23 cellular contexts compared by ENCODE assay signal in genomic region chr3:5120446-5120845, GRCh38. TPM values are rescaled to one million over a fixed set of nuclear protein-coding genes. Genes with fewer than 3 reads are reported as not detected.
A peak's percentile ranks its signal among the peaks of the same experiment; 100 is the strongest.
DNase-seq lines count a peak whose midpoint lies in the region; ATAC-seq, FAIRE-seq and TF ChIP-seq lines count a peak whose summit lies in the region.
"Had no signal": no experiment of that assay in that cellular context is flagged by ENCODE, and none has a peak within 500 bp of the region (broad histone marks: within the 10 kb centered on the region; RNA-seq: fewer than 3 reads in every experiment).

No MANE protein-coding gene starts in this region.

- DNase-seq in K562 (ENCODE audit: extremely low read depth in 1 of 4, low spot score in 3 of 4) (no peak), DMS79 treated with DMSO at 0.1 percent for 48 hours (lab: John Stamatoyannopoulos, UW) (no peak), ascending aorta (ENCODE audit: low spot score in 2 of 2) (no peak)
- DNase-seq in naive thymus-derived CD4-positive, alpha-beta T cell: no peak
- DNase-seq: 8988T; ACHN; AML-193; BE2C; CD4-positive, alpha-beta T cell; CD8-positive, alpha-beta memory T cell; DMS 273 treated with DMSO at 0.1 percent for 48 hours; DMS79; H9 had no signal

- no peak overlapping the region for H3K4me3 Mint-ChIP-seq in naive thymus-derived CD4-positive, alpha-beta T cell
- H3K4me3 Mint-ChIP-seq: CD14-positive monocyte; CD8-positive, alpha-beta memory T cell; GM23338; H9 had no signal

- peaks cover 28% of the 10 kb centered on the region for H3K4me1 ChIP-seq in DOHH2 (ENCODE audit: control insufficient read depth, low read length)
- H3K4me1 ChIP-seq in Loucy (ENCODE audit: insufficient read depth, low read length, poor library complexity, severe bottlenecking): peaks cover 22% of the 10 kb centered on the region
- peaks cover 19 to 21% of the 10 kb centered on the region in 2 experiments for H3K4me1 ChIP-seq in K562 (replicated peaks in 1 of 2; ENCODE audit: control insufficient read depth in 2 of 2, insufficient read depth in 2 of 2, low read length in 2 of 2)
- H3K4me1 ChIP-seq in naive thymus-derived CD4-positive, alpha-beta T cell (ENCODE audit: control insufficient read depth in 2 of 2, insufficient read depth in 2 of 2, low read length in 2 of 2): peaks cover 19 to 21% of the 10 kb centered on the region in 2 donors
- H3K4me1 ChIP-seq in ascending aorta: peaks cover 0 to 18% of the 10 kb centered on the region in 2 donors
- H3K4me1 ChIP-seq: BE2C had no signal

- ATAC-seq in K562: no peak
- ATAC-seq in naive thymus-derived CD4-positive, alpha-beta T cell: no peak
- ATAC-seq: A549, GM12878, GM23338, HCT116 had no signal

- H3K27ac Mint-ChIP-seq in naive thymus-derived CD4-positive, alpha-beta T cell: no peak overlapping the region
- H3K27ac Mint-ChIP-seq: CD14-positive monocyte; CD4-positive, alpha-beta T cell; CD8-positive, alpha-beta memory T cell; GM23338; H9 had no signal

- H3K36me3 Mint-ChIP-seq in naive thymus-derived CD4-positive, alpha-beta T cell: peaks cover 0 to 3% (median 0%) of the 10 kb centered on the region in 5 donors

- TF ChIP-seq CTCF in DOHH2 (IDR thresholded peaks at IDR 0.05; ENCODE audit: low read depth, low read length, poor library complexity, severe bottlenecking) (no peak), Loucy (conservative IDR thresholded peaks at IDR 0.05; ENCODE audit: low read length) (no peak), K562 (IDR thresholded peaks at IDR 0.05 in 2 of 3, conservative IDR thresholded peaks at IDR 0.05 in 1 of 3; ENCODE audit: insufficient read depth in 2 of 3, low read depth in 1 of 3, low read length in 3 of 3) (no peak), ascending aorta (IDR thresholded peaks at IDR 0.05) (no peak)

- H3K9me1 ChIP-seq in K562 (ENCODE audit: control insufficient read depth, insufficient read depth, low read length): no peaks in the 10 kb centered on the region

- peaks cover 17 to 36% (median 31%) of the 10 kb centered on the region in 7 donors for H3K4me1 Mint-ChIP-seq in naive thymus-derived CD4-positive, alpha-beta T cell

- H3K4me2 ChIP-seq in DOHH2 (ENCODE audit: low read length) (0 out of 2 replicates have a peak overlapping the region, but pooled peaks have one; percentile 11), Loucy (ENCODE audit: low read depth, low read length, poor library complexity, severe bottlenecking) (no peak overlapping the region), K562 (ENCODE audit: insufficient read depth, low read length) (no peak overlapping the region)
- H3K4me2 ChIP-seq: A549; BLaER1 treated with 17β-estradiol and CSF1 and Interleukin-3, amounts not matched to agents 10 nM and 100 nM; GM23338 had no signal

- POLR2A ChIA-PET in K562 (lab: Yijun Ruan, JAX): interaction anchor here (4.4 kb wide), 1 partner anchor 12 kb away, joined by 32 read pairs; no protein-coding TSS in a partner anchor
- POLR2A ChIA-PET in naive thymus-derived CD4-positive, alpha-beta T cell (lab: Charles Lee): no interaction called here

- no peak for TF ChIP-seq EP300 in K562 (IDR thresholded peaks at IDR 0.05; ENCODE audit: low read length)

- no peaks in the 10 kb centered on the region for H3K27me3 Mint-ChIP-seq in naive thymus-derived CD4-positive, alpha-beta T cell
- H3K27me3 Mint-ChIP-seq: CD4-positive, alpha-beta T cell; CD8-positive, alpha-beta memory T cell had no signal

- no peak for TF ChIP-seq POLR2A in K562 (conservative IDR thresholded peaks at IDR 0.05)

- H3K9me2 ChIP-seq in DOHH2 (replicated peaks; ENCODE audit: control insufficient read depth, low read length): no peaks in the 10 kb centered on the region
- no peaks in the 10 kb centered on the region for H3K9me2 ChIP-seq in Loucy (replicated peaks; ENCODE audit: low read depth, low read length)

- no TSS peak for BruUV-seq in K562 (replicated peaks; lab: Mats Ljungman, UMichigan)

- H3K36me3 ChIP-seq in DOHH2 (ENCODE audit: control insufficient read depth, low read length): peaks cover 13% of the 10 kb centered on the region
- H3K36me3 ChIP-seq in Loucy (ENCODE audit: insufficient read depth, low read length): no peaks in the 10 kb centered on the region
- H3K36me3 ChIP-seq in K562 (ENCODE audit: control insufficient read depth, insufficient read depth, low read length): peaks cover 10% of the 10 kb centered on the region; the same call in 2 of the 3 replicates
- peaks cover 0 to 6% (median 0%) of the 10 kb centered on the region in 3 experiments for H3K36me3 ChIP-seq in naive thymus-derived CD4-positive, alpha-beta T cell (ENCODE audit: control insufficient read depth in 2 of 3, insufficient read depth in 3 of 3, low read length in 3 of 3)
- no peaks in the 10 kb centered on the region for H3K36me3 ChIP-seq in ascending aorta
- H3K36me3 ChIP-seq: BE2C had no signal

- H3K9me3 ChIP-seq in DOHH2 (ENCODE audit: control insufficient read depth, insufficient read depth, low read length) (no peaks in the 10 kb centered on the region), Loucy (ENCODE audit: insufficient read depth, low read depth, low read length) (no peaks in the 10 kb centered on the region), K562 (replicated peaks; ENCODE audit: control insufficient read depth, insufficient read depth, low read depth, low read length) (no peaks in the 10 kb centered on the region), ascending aorta (no peaks in the 10 kb centered on the region)
- H3K9me3 ChIP-seq in naive thymus-derived CD4-positive, alpha-beta T cell (ENCODE audit: control insufficient read depth in 2 of 3, low read length in 3 of 3): no peaks in the 10 kb centered on the region
- H3K9me3 ChIP-seq: A549; BE2C; BLaER1 treated with 17β-estradiol and CSF1 and Interleukin-3, amounts not matched to agents 10 nM and 100 nM had no signal

- no peaks in the 10 kb centered on the region for H3K9me3 Mint-ChIP-seq in naive thymus-derived CD4-positive, alpha-beta T cell
- H3K9me3 Mint-ChIP-seq: CD4-positive, alpha-beta T cell; H9 had no signal

- H3K9ac ChIP-seq in Loucy (ENCODE audit: low read depth, low read length, poor library complexity, severe bottlenecking): no peak overlapping the region
- H3K9ac ChIP-seq in K562 (ENCODE audit: insufficient read depth in 1 of 2, low read depth in 2 of 2, low read length in 2 of 2): no peak overlapping the region
- H3K9ac ChIP-seq: BLaER1 treated with 17β-estradiol and CSF1 and Interleukin-3, amounts not matched to agents 10 nM and 100 nM had no signal

- intact Hi-C loops in K562 (cut with micrococcal nuclease) (loop anchor here (5.0 kb wide), 1 partner anchor 38 kb away; no protein-coding TSS in a partner anchor), ascending aorta (cut with DNase I) (loop anchor here (5.0 kb wide), 3 partner anchors 143 to 818 kb away; partner anchors contain the start of genes BHLHE40 and SETMAR)
- intact Hi-C loops in naive thymus-derived CD4-positive, alpha-beta T cell (cut with micrococcal nuclease): loop anchor here (5.0 kb wide), 5 partner anchors 47 to 1993 kb away; partner anchors contain the start of genes CRBN (in 1 of the 2), SETMAR (in 1 of the 2) and TRNT1 (in 1 of the 2)

- H4K20me1 ChIP-seq in DOHH2 (ENCODE audit: control insufficient read depth, insufficient read depth, low read depth, low read length): peaks cover 12% of the 10 kb centered on the region; the same call in 1 of the 2 replicates
- peaks cover 30% of the 10 kb centered on the region for H4K20me1 ChIP-seq in Loucy (ENCODE audit: insufficient read depth, low read length, poor library complexity, severe bottlenecking)
- H4K20me1 ChIP-seq in K562 (replicated peaks; ENCODE audit: control insufficient read depth, insufficient read depth, low read length): peaks cover 16% of the 10 kb centered on the region

- peak overlapping the region; percentile 32; the same call in 1 of the 2 replicates for H2AFZ ChIP-seq in Loucy (ENCODE audit: low read length)
- H2AFZ ChIP-seq in K562 (ENCODE audit: low read depth, low read length): peak overlapping the region; percentile 45
- H2AFZ ChIP-seq: GM23338 had no signal

- H3F3A ChIP-seq in DOHH2 (ENCODE audit: control insufficient read depth, insufficient read depth) (no peaks in the 10 kb centered on the region), Loucy (ENCODE audit: low read depth) (no peaks in the 10 kb centered on the region)

- no peak for FAIRE-seq in K562 (lab: Jason Lieb, UNC)
- FAIRE-seq: A549, D721Med, G401.6, GM12878 had no signal

- H3K79me2 ChIP-seq in DOHH2 (ENCODE audit: control insufficient read depth, low read length) (peaks cover 38% of the 10 kb centered on the region), Loucy (ENCODE audit: insufficient read depth, low read length) (peaks cover 34% of the 10 kb centered on the region), K562 (ENCODE audit: control insufficient read depth, insufficient read depth, low read length) (peaks cover 38% of the 10 kb centered on the region)

- H3K4me3 ChIP-seq in DOHH2 (ENCODE audit: low read length) (no peak overlapping the region), Loucy (ENCODE audit: low read length, poor library complexity, severe bottlenecking) (no peak overlapping the region), K562 (no peak overlapping the region), ascending aorta (no peak overlapping the region)
- H3K4me3 ChIP-seq in naive thymus-derived CD4-positive, alpha-beta T cell (ENCODE audit: low read length): no peak overlapping the region
- H3K4me3 ChIP-seq: A549; BLaER1 treated with 17β-estradiol and CSF1 and Interleukin-3, amounts not matched to agents 10 nM and 100 nM; GM12878; GM23338 had no signal

- no peaks in the 10 kb centered on the region for H3K27me3 ChIP-seq in DOHH2 (ENCODE audit: control insufficient read depth, low read length)
- no peaks in the 10 kb centered on the region for H3K27me3 ChIP-seq in Loucy (ENCODE audit: insufficient read depth, low read length, poor library complexity, severe bottlenecking)
- no peaks in the 10 kb centered on the region for H3K27me3 ChIP-seq in K562 (ENCODE audit: control insufficient read depth in 2 of 2, insufficient read depth in 2 of 2, low read length in 2 of 2)
- no peaks in the 10 kb centered on the region for H3K27me3 ChIP-seq in naive thymus-derived CD4-positive, alpha-beta T cell (ENCODE audit: control insufficient read depth in 2 of 2, insufficient read depth in 2 of 2, low read length in 2 of 2)
- H3K27me3 ChIP-seq in ascending aorta: no peaks in the 10 kb centered on the region
- H3K27me3 ChIP-seq: BE2C; BLaER1 treated with 17β-estradiol and CSF1 and Interleukin-3, amounts not matched to agents 10 nM and 100 nM had no signal

- no peak for TF ChIP-seq RAD21 in K562 (CRISPR knock-in tag; conservative IDR thresholded peaks at IDR 0.05 in 1 of 2, IDR thresholded peaks at IDR 0.05 in 1 of 2)

- in situ Hi-C loops in K562 (cut with MboI): no loop called here

- H3K27ac ChIP-seq in DOHH2 (ENCODE audit: low read depth, low read length) (no peak overlapping the region), K562 (ENCODE audit: extremely low read depth, low read depth, low read length) (no peak overlapping the region), ascending aorta (no peak overlapping the region)
- H3K27ac ChIP-seq in naive thymus-derived CD4-positive, alpha-beta T cell (ENCODE audit: low read depth, low read length): no peak overlapping the region
- H3K27ac ChIP-seq: A549; BLaER1 treated with 17β-estradiol and CSF1 and Interleukin-3, amounts not matched to agents 10 nM and 100 nM had no signal

- CTCF ChIA-PET in K562 (lab: Yijun Ruan, JAX; ENCODE audit: low intra/inter-chr PET ratio): interaction anchor here (0.7 kb wide), 1 partner anchor 858 kb away, joined by 3 read pairs; no protein-coding TSS in a partner anchor
- CTCF ChIA-PET in naive thymus-derived CD4-positive, alpha-beta T cell (lab: Charles Lee): interaction anchor here (1.8 kb wide), 1 partner anchor 9 kb away, joined by 6 read pairs; no protein-coding TSS in a partner anchor

- 24% methylated on average over 2 of the region's 3 CpGs for WGBS in K562 (ENCODE audit: insufficient coverage, low coverage, missing lambda C conversion rate)

RNA-seq across cellular contexts. Expression of gene ARL8B, which starts 1.6 kb away (rescaled TPM):
- 56.8 and 107 TPM in 2 replicates for total RNA-seq in K562 (2011; cell fraction: chromatin; rRNA removed; ENCODE audit: low replicate concordance)
- total RNA-seq in K562 (2011; cell fraction: nucleolus; rRNA removed): 39.1 and 40.5 TPM in 2 replicates
- 58.4 and 98.3 TPM in 2 replicates for total RNA-seq in K562 (2011; cell fraction: nucleoplasm; rRNA removed)
- total RNA-seq in K562 (2014; rRNA removed): 26.7 and 28.5 TPM in 2 replicates
- total RNA-seq in K562 (2014; rRNA removed; fragmentation: Illumina TruSeq; extraction: Trizol): 85.8 and 97.1 TPM in 2 replicates
- total RNA-seq in K562 (2015; rRNA removed; fragmentation: Illumina TruSeq; extraction: Trizol): 86.1 and 96.4 TPM in 2 replicates
- total RNA-seq in K562 (2021): 73.1 and 77.2 TPM in 2 replicates
- 54.2 and 92.2 TPM in 2 replicates for polyA plus RNA-seq in K562 (2011; rRNA removed)
- 25.6 and 49.0 TPM in 2 replicates for polyA plus RNA-seq in K562 (2011; cell fraction: cytosol; rRNA removed)
- polyA plus RNA-seq in K562 (2011; cell fraction: nucleus; rRNA removed): 51.2 and 66.2 TPM in 2 replicates
- 72.7 and 118 TPM in 2 replicates for polyA plus RNA-seq in K562 (2012)
- 79.2 and 99.4 TPM in 2 replicates for polyA plus RNA-seq in K562 (2014; fragmentation: Illumina TruSeq; extraction: Trizol)
- polyA plus RNA-seq in K562 (2014; fragmentation: Nextera tagmentation; extraction: Ambion mirVana): 10 to 100 TPM; 47.8 to 49.6 TPM
- polyA plus RNA-seq in K562 (2014; rRNA removed): 42.3 and 58.0 TPM in 2 replicates
- polyA minus RNA-seq in K562 (2011; rRNA and poly(A)+ RNA removed): 37.4 and 44.6 TPM in 2 replicates
- 36.6 and 38.2 TPM in 2 replicates for polyA minus RNA-seq in K562 (2011; cell fraction: cytosol; rRNA and poly(A)+ RNA removed)
- polyA minus RNA-seq in K562 (2011; cell fraction: nucleus; rRNA and poly(A)+ RNA removed): 20.3 and 24.0 TPM in 2 replicates
- 10 to 100 TPM; 43.7 to 61.6 (median 48.4) TPM for total RNA-seq in naive thymus-derived CD4-positive, alpha-beta T cell
- polyA plus RNA-seq in naive thymus-derived CD4-positive, alpha-beta T cell: 10 to 100 TPM; 43.7 to 66.1 TPM
- 6.4 TPM for total RNA-seq in ascending aorta
